2 cellular contexts compared by ENCODE assay signal in genomic region chr22:40001800-40002577, GRCh38.
TF ChIP-seq lines count a peak whose summit lies in the region.

No MANE protein-coding gene starts in this region.

TF ChIP-seq in HepG2, 621 proteins besides CTCF, POLR2A, EP300 and RAD21 (continued from another document and continues in another):
- no peak for TF ChIP-seq PBX3 (CRISPR knock-in tag; IDR thresholded peaks at IDR 0.05; ENCODE audit: borderline replicate concordance)
- TF ChIP-seq ZNF770 (CRISPR knock-in tag; IDR thresholded peaks at IDR 0.05): peak; percentile 34; the same call in 1 of the 2 replicates
- TF ChIP-seq ZNF547 (CRISPR knock-in tag; IDR thresholded peaks at IDR 0.05): no peak
- no peak for TF ChIP-seq KIAA2018 (CRISPR knock-in tag; IDR thresholded peaks at IDR 0.05; ENCODE audit: borderline replicate concordance)
- peak; percentile 26; the same call in 1 of the 2 replicates for TF ChIP-seq SIX1 (CRISPR knock-in tag; IDR thresholded peaks at IDR 0.05; ENCODE audit: borderline replicate concordance)
- TF ChIP-seq KAT2B (IDR thresholded peaks at IDR 0.05; ENCODE audit: borderline replicate concordance, low read depth, low read length): no peak
- TF ChIP-seq ZNF501 (CRISPR knock-in tag; IDR thresholded peaks at IDR 0.05): no peak
- peak; percentile 52; the same call in 1 of the 2 replicates for TF ChIP-seq ZBTB37 (CRISPR knock-in tag; IDR thresholded peaks at IDR 0.05)
- no peak for TF ChIP-seq RXRB (CRISPR knock-in tag; IDR thresholded peaks at IDR 0.05; ENCODE audit: borderline replicate concordance)
- no peak for TF ChIP-seq RELA (CRISPR knock-in tag; IDR thresholded peaks at IDR 0.05)
- TF ChIP-seq ZSCAN12 (CRISPR knock-in tag; IDR thresholded peaks at IDR 0.05): no peak
- no peak for TF ChIP-seq PRMT3 (CRISPR knock-in tag; IDR thresholded peaks at IDR 0.05; ENCODE audit: borderline replicate concordance, low read depth)
- TF ChIP-seq NBN (conservative IDR thresholded peaks at IDR 0.05): no peak
- no peak for TF ChIP-seq ZNF317 (CRISPR knock-in tag; IDR thresholded peaks at IDR 0.05)

TF ChIP-seq in K562, 482 proteins besides CTCF, POLR2A, EP300 and RAD21 (continued from another document and continues in another):
- no peak for TF ChIP-seq MGA (IDR thresholded peaks at IDR 0.05)
- no peak for TF ChIP-seq NR2C2 (CRISPR knock-in tag; IDR thresholded peaks at IDR 0.05)
- peak; percentile 67 for TF ChIP-seq NR2C2 (tag; IDR thresholded peaks at IDR 0.05)
- TF ChIP-seq GMEB1 (CRISPR knock-in tag; IDR thresholded peaks at IDR 0.05): no peak
- TF ChIP-seq CBX2 (IDR thresholded peaks at IDR 0.05; ENCODE audit: insufficient read depth, low read length, poor library complexity, severe bottlenecking): no peak
- no peak for TF ChIP-seq KLF10 (CRISPR knock-in tag; IDR thresholded peaks at IDR 0.05)
- no peak for TF ChIP-seq ZNF384 (IDR thresholded peaks at IDR 0.05; ENCODE audit: low read depth, low read length)
- TF ChIP-seq GABPB2 (CRISPR knock-in tag; conservative IDR thresholded peaks at IDR 0.05): no peak
- TF ChIP-seq BCL6 (CRISPR knock-in tag; IDR thresholded peaks at IDR 0.05): no peak
- TF ChIP-seq CUX1 (CRISPR knock-in tag; IDR thresholded peaks at IDR 0.05): no peak
- TF ChIP-seq YBX1 (IDR thresholded peaks at IDR 0.05): no peak
- TF ChIP-seq SP1 (CRISPR knock-in tag; IDR thresholded peaks at IDR 0.05): no peak
- no peak for TF ChIP-seq CLOCK (CRISPR knock-in tag; IDR thresholded peaks at IDR 0.05; ENCODE audit: borderline replicate concordance)
- TF ChIP-seq POLR3A (IDR thresholded peaks at IDR 0.05; ENCODE audit: borderline replicate concordance, extremely low read depth, insufficient read depth, insufficient read length): no peak
- TF ChIP-seq ATF7 (IDR thresholded peaks at IDR 0.05): peak; percentile 59; the same call in 1 of the 2 replicates
- TF ChIP-seq MLX (CRISPR knock-in tag; conservative IDR thresholded peaks at IDR 0.05): no peak
- TF ChIP-seq POU5F1 (IDR thresholded peaks at IDR 0.05; ENCODE audit: borderline replicate concordance, low read depth, low read length, partially characterized antibody): no peak
- TF ChIP-seq SMARCA5 (IDR thresholded peaks at IDR 0.05): no peak
- TF ChIP-seq THRAP3 (IDR thresholded peaks at IDR 0.05; ENCODE audit: borderline replicate concordance): no peak
- no peak for TF ChIP-seq CTCFL (IDR thresholded peaks at IDR 0.05; ENCODE audit: borderline replicate concordance, insufficient read depth, low read depth, low read length, poor library complexity, severe bottlenecking)
- no peak for TF ChIP-seq ZNF764 (CRISPR knock-in tag; IDR thresholded peaks at IDR 0.05; ENCODE audit: low read depth)
- no peak for TF ChIP-seq ZNF12 (CRISPR knock-in tag; IDR thresholded peaks at IDR 0.05)
